Comparison of ENCODE assay signal across 23 cellular contexts in the genomic region with DNA sequence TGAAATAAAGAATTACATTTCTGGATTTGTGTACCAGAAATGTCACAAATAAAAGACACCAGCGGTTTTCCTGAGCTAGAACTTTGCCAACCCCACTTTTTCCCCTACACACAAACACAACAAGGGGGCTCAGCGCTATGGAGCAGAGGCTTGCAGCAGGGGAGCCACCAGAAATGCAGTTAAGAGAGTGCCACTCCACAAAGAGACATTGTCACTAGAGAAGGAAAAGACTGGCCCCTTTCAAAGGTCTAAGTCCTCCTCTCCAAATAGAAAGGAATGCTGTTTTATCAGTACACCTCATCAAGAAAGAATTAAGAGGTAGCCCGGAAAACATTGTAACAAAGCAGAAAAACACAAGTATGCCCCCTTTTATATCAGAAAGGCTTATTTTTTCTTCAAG.
"Had no signal": no experiment of that assay in that cellular context is flagged by ENCODE, and none has a peak within 500 bp of the region (broad histone marks: within the 10 kb centered on the region; RNA-seq: fewer than 3 reads in every experiment).

No MANE protein-coding gene starts in this region.

- H3K27ac ChIP-seq: dorsolateral prefrontal cortex, epithelial cell of prostate, gastrocnemius medialis, neutrophil, parathyroid adenoma, psoas muscle, skin epidermis, spleen, thoracic aorta, tibial nerve, upper lobe of left lung had no signal

- H3K4me3 Mint-ChIP-seq: naive thymus-derived CD8-positive, alpha-beta T cell; stimulated activated naive B cell treated with anti-CD40 and anti-IgM and Interleukin-4, amounts not matched to agents 10 μg/mL and 1 μg/mL and 100 μg/mL, for 72 hours; stimulated activated naive CD8-positive, alpha-beta T cell treated with anti-CD3 and anti-CD28 coated beads, Interleukin-15, Interleukin-2, amounts not matched to agents 100 ng/mL and 50 ng/mL, for 24 hours had no signal

- H3K9ac ChIP-seq: parathyroid adenoma had no signal

- H3K4me1 Mint-ChIP-seq: naive thymus-derived CD8-positive, alpha-beta T cell; stimulated activated naive B cell treated with anti-CD40 and anti-IgM and Interleukin-4, amounts not matched to agents 10 μg/mL and 1 μg/mL and 100 μg/mL, for 72 hours had no signal

- H3K36me3 ChIP-seq: gastrocnemius medialis, neutrophil, spleen, thoracic aorta, tibial nerve, upper lobe of left lung had no signal

- DNase-seq: dorsolateral prefrontal cortex; effector CD4-positive, alpha-beta T cell; foreskin fibroblast; gastrocnemius medialis; head of caudate nucleus; kidney; mammary epithelial cell; naive thymus-derived CD8-positive, alpha-beta T cell; psoas muscle; right cardiac atrium; spleen; stimulated activated CD4-positive, alpha-beta T cell treated with anti-CD3 and anti-CD28 coated beads, Interleukin-4, amount 100 ng/mL, for 4 hours; stimulated activated naive B cell treated with anti-CD40 and anti-IgM and Interleukin-4, amounts not matched to agents 10 μg/mL and 1 μg/mL and 100 μg/mL, for 72 hours; upper lobe of left lung had no signal

- ATAC-seq: esophagus mucosa; gastrocnemius medialis; left lobe of liver; naive thymus-derived CD8-positive, alpha-beta T cell; psoas muscle; right cardiac atrium; stimulated activated naive B cell treated with anti-CD40 and anti-IgM and Interleukin-4, amounts not matched to agents 10 μg/mL and 1 μg/mL and 100 μg/mL, for 72 hours had no signal

- H3K27me3 ChIP-seq: gastrocnemius medialis, neutrophil, tibial nerve, upper lobe of left lung had no signal

- H3K4me1 ChIP-seq: gastrocnemius medialis, parathyroid adenoma, psoas muscle, spleen, tibial nerve, upper lobe of left lung had no signal

- H3K27ac Mint-ChIP-seq: naive thymus-derived CD8-positive, alpha-beta T cell; stimulated activated naive B cell treated with anti-CD40 and anti-IgM and Interleukin-4, amounts not matched to agents 10 μg/mL and 1 μg/mL and 100 μg/mL, for 72 hours; stimulated activated naive CD8-positive, alpha-beta T cell treated with anti-CD3 and anti-CD28 coated beads, Interleukin-15, Interleukin-2, amounts not matched to agents 100 ng/mL and 50 ng/mL, for 24 hours had no signal

- H3K9me3 Mint-ChIP-seq: naive thymus-derived CD8-positive, alpha-beta T cell; stimulated activated naive B cell treated with anti-CD40 and anti-IgM and Interleukin-4, amounts not matched to agents 10 μg/mL and 1 μg/mL and 100 μg/mL, for 72 hours; stimulated activated naive CD8-positive, alpha-beta T cell treated with anti-CD3 and anti-CD28 coated beads, Interleukin-15, Interleukin-2, amounts not matched to agents 100 ng/mL and 50 ng/mL, for 24 hours had no signal

- H3K79me2 ChIP-seq: parathyroid adenoma had no signal

- H3K4me3 ChIP-seq: dorsolateral prefrontal cortex, gastrocnemius medialis, psoas muscle, skin epidermis, spleen, thoracic aorta, tibial nerve, upper lobe of left lung had no signal

- H3K9me3 ChIP-seq: gastrocnemius medialis, neutrophil, psoas muscle, spleen, thoracic aorta, tibial nerve, upper lobe of left lung had no signal

- H2AFZ ChIP-seq: parathyroid adenoma had no signal

- H3K36me3 Mint-ChIP-seq: naive thymus-derived CD8-positive, alpha-beta T cell; stimulated activated naive B cell treated with anti-CD40 and anti-IgM and Interleukin-4, amounts not matched to agents 10 μg/mL and 1 μg/mL and 100 μg/mL, for 72 hours had no signal
